27 cellular contexts compared by ENCODE assay signal in genomic region chr3:19347701-19348100, GRCh38.
DNase-seq lines count a peak whose midpoint lies in the region; ATAC-seq and TF ChIP-seq lines count a peak whose summit lies in the region.
"Had no signal": no experiment of that assay in that cellular context is flagged by ENCODE, and none has a peak within 500 bp of the region (broad histone marks: within the 10 kb centered on the region; RNA-seq: fewer than 3 reads in every experiment).

No MANE protein-coding gene starts in this region.

- H3K9me3 ChIP-seq in DOHH2 (ENCODE audit: control insufficient read depth, insufficient read depth, low read length) (no peaks in the 10 kb centered on the region), OCI-LY7 (ENCODE audit: low read length) (no peaks in the 10 kb centered on the region)
- H3K9me3 ChIP-seq: lower lobe of right lung had no signal

- H4K20me1 ChIP-seq in DOHH2 (ENCODE audit: control insufficient read depth, insufficient read depth, low read depth, low read length): no peaks in the 10 kb centered on the region
- H4K20me1 ChIP-seq in OCI-LY7 (ENCODE audit: insufficient read depth, low read length): no peaks in the 10 kb centered on the region

- H3K79me2 ChIP-seq in DOHH2 (ENCODE audit: control insufficient read depth, low read length) (no peaks in the 10 kb centered on the region), OCI-LY7 (ENCODE audit: insufficient read depth, low read depth, low read length) (no peaks in the 10 kb centered on the region)

- no peaks in the 10 kb centered on the region for H3K9me3 Mint-ChIP-seq in stimulated activated effector memory CD8-positive, alpha-beta T cell treated with anti-CD3 and anti-CD28 coated beads, Interleukin-12 subunit alpha, Interleukin-12 subunit beta, amount 100 ng/mL, for 72 hours
- no peaks in the 10 kb centered on the region for H3K9me3 Mint-ChIP-seq in activated CD4-positive, alpha-beta memory T cell treated with anti-CD3 and anti-CD28 coated beads for 36 hours
- H3K9me3 Mint-ChIP-seq in activated naive CD4-positive, alpha-beta T cell treated with anti-CD3 and anti-CD28 coated beads, Interleukin-2, amount 10 ng/mL, durations not matched to agents 7 days and 5 days: no peaks in the 10 kb centered on the region
- H3K9me3 Mint-ChIP-seq: activated CD4-positive, alpha-beta T cell treated with anti-CD3 and anti-CD28 coated beads, Interleukin-2, amount 10 ng/mL, durations not matched to agents 7 days and 5 days; T-helper 2 cell treated with Interferon-gamma antibody and Interleukin-4, amounts not matched to agents 5 μg/mL and 100 μg/mL, for 36 hours had no signal

- peak; percentile 62 for DNase-seq in OCI-LY7 (ENCODE audit: low spot score)
- no peak for DNase-seq in stimulated activated effector memory CD8-positive, alpha-beta T cell treated with anti-CD3 and anti-CD28 coated beads, Interleukin-12 subunit alpha, Interleukin-12 subunit beta, amount 100 ng/mL, for 72 hours (ENCODE audit: low spot score in 2 of 2)
- DNase-seq in activated CD4-positive, alpha-beta memory T cell treated with anti-CD3 and anti-CD28 coated beads for 36 hours: no peak
- DNase-seq in activated naive CD4-positive, alpha-beta T cell treated with anti-CD3 and anti-CD28 coated beads, Interleukin-2, amount 10 ng/mL, durations not matched to agents 7 days and 5 days: no peak
- DNase-seq: activated CD4-positive, alpha-beta T cell treated with anti-CD3 and anti-CD28 coated beads, Interleukin-2, amount 10 ng/mL, durations not matched to agents 7 days and 5 days; activated naive CD4-positive, alpha-beta T cell; activated T-cell treated with anti-CD3 and anti-CD28 coated beads, Interleukin-2, amount 50 U/mL, for 48 hours; amniotic stem cell; brain microvascular endothelial cell; COR-L47; GDM1; head of caudate nucleus; kidney glomerular epithelial cell; lower lobe of right lung; NCI-H1092 treated with DMSO at 0.1 percent for 48 hours; NCI-H187; NCI-H69; nephron progenitor cell; trophoblast cell had no signal

- no peak overlapping the region for H3K27ac Mint-ChIP-seq in stimulated activated effector memory CD8-positive, alpha-beta T cell treated with anti-CD3 and anti-CD28 coated beads, Interleukin-12 subunit alpha, Interleukin-12 subunit beta, amount 100 ng/mL, for 72 hours
- no peak overlapping the region for H3K27ac Mint-ChIP-seq in activated CD4-positive, alpha-beta memory T cell treated with anti-CD3 and anti-CD28 coated beads for 36 hours
- H3K27ac Mint-ChIP-seq in activated naive CD4-positive, alpha-beta T cell treated with anti-CD3 and anti-CD28 coated beads, Interleukin-2, amount 10 ng/mL, durations not matched to agents 7 days and 5 days: no peak overlapping the region
- H3K27ac Mint-ChIP-seq: activated CD4-positive, alpha-beta T cell treated with anti-CD3 and anti-CD28 coated beads, Interleukin-2, amount 10 ng/mL, durations not matched to agents 7 days and 5 days; nephron progenitor cell; T-helper 2 cell treated with Interferon-gamma antibody and Interleukin-4, amounts not matched to agents 5 μg/mL and 100 μg/mL, for 36 hours had no signal

- H3K4me3 ChIP-seq in DOHH2 (ENCODE audit: low read length) (peak overlapping the region; percentile 64), OCI-LY7 (ENCODE audit: low read depth, low read length, poor library complexity, severe bottlenecking) (peak overlapping the region; percentile 49)
- H3K4me3 ChIP-seq: lower lobe of right lung, skin epidermis had no signal

- intact Hi-C loops in OCI-LY7 (cut with micrococcal nuclease; ENCODE audit: unreplicated experiment): loop anchor here (1.0 to 10.0 kb wide), 5 partner anchors 57 to 840 kb away; partner anchors contain the start of genes KCNH8 and SGO1
- intact Hi-C loops in activated CD4-positive, alpha-beta memory T cell treated with anti-CD3 and anti-CD28 coated beads for 36 hours (cut with micrococcal nuclease): loop anchor here (2.0 to 5.0 kb wide), 3 partner anchors 195 to 519 kb away; no protein-coding TSS in a partner anchor

- peak overlapping the region; percentile 97 for H3K27ac ChIP-seq in DOHH2 (ENCODE audit: low read depth, low read length)
- peak overlapping the region; percentile 61 for H3K27ac ChIP-seq in OCI-LY7 (ENCODE audit: low read depth, low read length, poor library complexity, severe bottlenecking)
- H3K27ac ChIP-seq: brain microvascular endothelial cell, lower lobe of right lung had no signal

- no peaks in the 10 kb centered on the region for H3K36me3 Mint-ChIP-seq in stimulated activated effector memory CD8-positive, alpha-beta T cell treated with anti-CD3 and anti-CD28 coated beads, Interleukin-12 subunit alpha, Interleukin-12 subunit beta, amount 100 ng/mL, for 72 hours
- no peaks in the 10 kb centered on the region for H3K36me3 Mint-ChIP-seq in activated CD4-positive, alpha-beta memory T cell treated with anti-CD3 and anti-CD28 coated beads for 36 hours
- no peaks in the 10 kb centered on the region for H3K36me3 Mint-ChIP-seq in activated naive CD4-positive, alpha-beta T cell treated with anti-CD3 and anti-CD28 coated beads, Interleukin-2, amount 10 ng/mL, durations not matched to agents 7 days and 5 days

- BruUV-seq in OCI-LY7 (replicated peaks; lab: Mats Ljungman, UMichigan): no TSS peak

- H3K36me3 ChIP-seq in DOHH2 (ENCODE audit: control insufficient read depth, low read length) (peaks cover 15% of the 10 kb centered on the region), OCI-LY7 (ENCODE audit: insufficient read depth, low read length) (no peaks in the 10 kb centered on the region)
- H3K36me3 ChIP-seq: brain microvascular endothelial cell, lower lobe of right lung had no signal

- no peaks in the 10 kb centered on the region for H3K27me3 Mint-ChIP-seq in activated CD4-positive, alpha-beta memory T cell treated with anti-CD3 and anti-CD28 coated beads for 36 hours
- no peaks in the 10 kb centered on the region for H3K27me3 Mint-ChIP-seq in activated naive CD4-positive, alpha-beta T cell treated with anti-CD3 and anti-CD28 coated beads, Interleukin-2, amount 10 ng/mL, durations not matched to agents 7 days and 5 days

- peak; percentile 39 for ATAC-seq in GM21526 (IDR thresholded peaks at IDR 0.05; ENCODE audit: low FRiP score, unreplicated experiment)
- ATAC-seq in esophagus mucosa: peak; percentile 20
- ATAC-seq in stimulated activated effector memory CD8-positive, alpha-beta T cell treated with anti-CD3 and anti-CD28 coated beads, Interleukin-12 subunit alpha, Interleukin-12 subunit beta, amount 100 ng/mL, for 72 hours: no peak
- ATAC-seq in GM19035 (IDR thresholded peaks at IDR 0.05; ENCODE audit: unreplicated experiment): no peak
- ATAC-seq: lower lobe of right lung, Right ventricle myocardium inferior, SK-N-SH treated with all-trans-retinoic acid at 6 μM for 48 hours had no signal

- H3K4me3 Mint-ChIP-seq in stimulated activated effector memory CD8-positive, alpha-beta T cell treated with anti-CD3 and anti-CD28 coated beads, Interleukin-12 subunit alpha, Interleukin-12 subunit beta, amount 100 ng/mL, for 72 hours: no peak overlapping the region
- H3K4me3 Mint-ChIP-seq in activated CD4-positive, alpha-beta memory T cell treated with anti-CD3 and anti-CD28 coated beads for 36 hours: no peak overlapping the region
- no peak overlapping the region for H3K4me3 Mint-ChIP-seq in activated naive CD4-positive, alpha-beta T cell treated with anti-CD3 and anti-CD28 coated beads, Interleukin-2, amount 10 ng/mL, durations not matched to agents 7 days and 5 days
- H3K4me3 Mint-ChIP-seq: activated CD4-positive, alpha-beta T cell treated with anti-CD3 and anti-CD28 coated beads, Interleukin-2, amount 10 ng/mL, durations not matched to agents 7 days and 5 days; nephron progenitor cell; T-helper 2 cell treated with Interferon-gamma antibody and Interleukin-4, amounts not matched to agents 5 μg/mL and 100 μg/mL, for 36 hours had no signal

- H3K4me1 ChIP-seq in DOHH2 (ENCODE audit: control insufficient read depth, low read length) (peaks cover 71% of the 10 kb centered on the region), OCI-LY7 (ENCODE audit: insufficient read depth, low read length, poor library complexity, severe bottlenecking) (peaks cover 53% of the 10 kb centered on the region)
- H3K4me1 ChIP-seq: lower lobe of right lung had no signal

- H2AFZ ChIP-seq in OCI-LY7 (ENCODE audit: low read length): peak overlapping the region; percentile 97

- H3K9me2 ChIP-seq in DOHH2 (replicated peaks; ENCODE audit: control insufficient read depth, low read length): no peaks in the 10 kb centered on the region
- no peaks in the 10 kb centered on the region for H3K9me2 ChIP-seq in OCI-LY7 (ENCODE audit: insufficient read depth, low read length)

- H3K27me3 ChIP-seq in DOHH2 (ENCODE audit: control insufficient read depth, low read length): no peaks in the 10 kb centered on the region
- H3K27me3 ChIP-seq: brain microvascular endothelial cell had no signal

- H3K4me1 Mint-ChIP-seq in stimulated activated effector memory CD8-positive, alpha-beta T cell treated with anti-CD3 and anti-CD28 coated beads, Interleukin-12 subunit alpha, Interleukin-12 subunit beta, amount 100 ng/mL, for 72 hours: no peaks in the 10 kb centered on the region
- H3K4me1 Mint-ChIP-seq in activated CD4-positive, alpha-beta memory T cell treated with anti-CD3 and anti-CD28 coated beads for 36 hours (ENCODE audit: low read depth): no peaks in the 10 kb centered on the region
- no peaks in the 10 kb centered on the region for H3K4me1 Mint-ChIP-seq in activated naive CD4-positive, alpha-beta T cell treated with anti-CD3 and anti-CD28 coated beads, Interleukin-2, amount 10 ng/mL, durations not matched to agents 7 days and 5 days

- POLR2A ChIA-PET in OCI-LY7 (lab: Charles Lee): interaction anchor here (0.6 to 4.8 kb wide), 16 partner anchors 15 to 536 kb away, joined by 3 to 82 read pairs (median 3); no protein-coding TSS in a partner anchor
- POLR2A ChIA-PET in activated CD4-positive, alpha-beta memory T cell treated with anti-CD3 and anti-CD28 coated beads for 36 hours (lab: Charles Lee): no interaction called here

- CTCF ChIA-PET in OCI-LY7 (lab: Charles Lee; ENCODE audit: unreplicated experiment): interaction anchor here (0.7 to 3.6 kb wide), 2 partner anchors 193 to 196 kb away, joined by 5 to 34 read pairs; no protein-coding TSS in a partner anchor
- CTCF ChIA-PET in activated CD4-positive, alpha-beta memory T cell treated with anti-CD3 and anti-CD28 coated beads for 36 hours (lab: Charles Lee): interaction anchor here (2.2 to 3.3 kb wide), 2 partner anchors 17 to 519 kb away, joined by 5 to 41 read pairs; no protein-coding TSS in a partner anchor
- CTCF ChIA-PET in activated naive CD4-positive, alpha-beta T cell treated with anti-CD3 and anti-CD28 coated beads, Interleukin-2, amount 10 ng/mL, durations not matched to agents 7 days and 5 days (lab: Charles Lee): interaction anchor here (1.2 to 3.8 kb wide), 4 partner anchors 119 to 519 kb away, joined by 3 to 23 read pairs (median 4); no protein-coding TSS in a partner anchor

- peaks cover 31% of the 10 kb centered on the region for H3F3A ChIP-seq in DOHH2 (ENCODE audit: control insufficient read depth, insufficient read depth)

- TF ChIP-seq CTCF in DOHH2 (IDR thresholded peaks at IDR 0.05; ENCODE audit: low read depth, low read length, poor library complexity, severe bottlenecking) (no peak), OCI-LY7 (conservative IDR thresholded peaks at IDR 0.05; ENCODE audit: low read length) (no peak)

- H3K4me2 ChIP-seq in DOHH2 (ENCODE audit: low read length) (peak overlapping the region; percentile 75), OCI-LY7 (ENCODE audit: low read length) (peak overlapping the region; percentile 69)

Comparison
In these comparisons a context has a peak if more than half of its experiments do, and no peak if none do; other contexts are left out.
1. ATAC-seq: peak in GM21526 (single experiment) and esophagus mucosa (single experiment); none in stimulated activated effector memory CD8-positive, alpha-beta T cell treated with anti-CD3 and anti-CD28 coated beads, Interleukin-12 subunit alpha, Interleukin-12 subunit beta, amount 100 ng/mL, for 72 hours (single experiment) and GM19035 (single experiment).